In the genomic region with DNA sequence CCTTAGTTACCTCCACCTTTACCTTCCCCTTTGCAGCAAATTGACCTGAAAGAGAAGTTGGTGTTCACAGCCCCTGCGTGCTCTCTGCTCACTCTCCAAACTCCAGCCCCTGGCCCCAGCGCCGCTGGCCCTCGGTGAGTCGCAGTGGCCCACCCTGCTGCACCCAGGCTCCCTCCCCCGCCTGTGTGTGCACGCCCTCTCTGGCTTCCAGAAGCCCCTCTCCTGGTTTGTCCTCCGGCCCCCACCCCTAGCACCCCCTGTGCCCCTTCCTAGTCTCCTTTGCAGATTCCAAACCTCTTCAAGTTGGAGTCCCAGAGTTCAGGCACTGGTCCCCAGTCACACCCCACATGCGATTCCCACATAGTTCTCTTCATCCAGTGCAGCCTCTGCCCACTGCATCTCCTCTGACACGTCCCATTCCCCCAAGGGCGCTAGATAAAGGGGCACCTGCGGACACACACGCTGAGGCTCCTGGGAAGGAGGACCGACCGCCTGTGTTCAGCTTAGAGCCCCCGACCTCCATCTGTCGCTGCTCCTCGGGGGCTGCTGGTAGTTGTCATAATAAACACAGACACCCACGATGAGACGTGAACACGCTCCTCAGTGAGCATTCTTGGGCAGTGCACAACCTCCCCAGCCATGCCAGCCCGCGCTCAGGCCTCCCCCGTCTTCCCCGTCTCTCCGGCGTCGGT, we compare ENCODE assay signal across 6 cellular contexts. TPM values are rescaled to one million over a fixed set of nuclear protein-coding genes. Genes with fewer than 3 reads are reported as not detected.
DNase-seq lines count a peak whose midpoint lies in the region; ATAC-seq and TF ChIP-seq lines count a peak whose summit lies in the region.

No MANE protein-coding gene starts in this region.

- CTCF ChIA-PET in A673 (lab: Charles Lee), result no interaction called here

- no peak for ATAC-seq in GM18870 (IDR thresholded peaks at IDR 0.05; ENCODE audit: unreplicated experiment)

- DNase-seq in A673 (ENCODE audit: low spot score) (no peak), NT2/D1 (ENCODE audit: low read depth, low spot score) (no peak), COLO829 (ENCODE audit: low spot score) (no peak), pons (ENCODE audit: low spot score) (no peak)

- TF ChIP-seq CTCF in A673 (conservative IDR thresholded peaks at IDR 0.05; ENCODE audit: low read depth, low read length), result no peak

- intact Hi-C loops in A673 (cut with micrococcal nuclease; ENCODE audit: unreplicated experiment), result no loop called here

- H3K4me3 ChIP-seq in A673 (ENCODE audit: low read depth, low read length, poor library complexity, severe bottlenecking), result peak overlapping the region; percentile 70
- H3K4me3 ChIP-seq in NT2/D1 (ENCODE audit: insufficient read length, low read depth), result peak overlapping the region; percentile 78
- peak overlapping the region; percentile 51 for H3K4me3 ChIP-seq in iPS-11a (ENCODE audit: low read depth, low read length)

- H3K9me3 ChIP-seq in A673 (ENCODE audit: low read depth, low read length, poor library complexity, severe bottlenecking) (no peaks in the 10 kb centered on the region), NT2/D1 (ENCODE audit: insufficient read depth, low read length) (no peaks in the 10 kb centered on the region)

- H3K36me3 ChIP-seq in A673 (ENCODE audit: insufficient read depth, low read length, poor library complexity, severe bottlenecking) (no peaks in the 10 kb centered on the region), NT2/D1 (ENCODE audit: insufficient read depth, insufficient read length, low read length) (peaks cover 28% of the 10 kb centered on the region)

- POLR2A ChIA-PET in A673 (lab: Charles Lee; ENCODE audit: low non-redundant PET), result no interaction called here

- H3K9ac ChIP-seq in NT2/D1 (ENCODE audit: insufficient read length, low read depth), result peak overlapping the region; percentile 87

- H3K27me3 ChIP-seq in A673 (replicated peaks; ENCODE audit: insufficient read depth, low read depth, low read length, poor library complexity) (no peaks in the 10 kb centered on the region), NT2/D1 (ENCODE audit: insufficient read depth, insufficient read length) (peaks cover 21% of the 10 kb centered on the region)

- no TSS peak for BruUV-seq in A673 (replicated peaks; lab: Mats Ljungman, UMichigan)

- H3K4me1 ChIP-seq in A673 (ENCODE audit: insufficient read depth, low read length, poor library complexity, severe bottlenecking) (peaks cover 20% of the 10 kb centered on the region), NT2/D1 (ENCODE audit: insufficient read depth, insufficient read length) (peaks cover 34% of the 10 kb centered on the region)

- H3K27ac ChIP-seq in A673 (ENCODE audit: low read depth, low read length, poor library complexity, severe bottlenecking), result peak overlapping the region; percentile 57

RNA-seq across cellular contexts. Expression of a gene that starts 1.5 kb away (rescaled TPM):
- total RNA-seq in A673 (2021), result 40.2 and 43.0 TPM in 2 replicates

RNA-seq across cellular contexts. Expression of a gene that starts 14.0 kb away (rescaled TPM):
- 4.6 and 6.2 TPM in 2 replicates for total RNA-seq in A673 (2021)

RNA-seq across cellular contexts. Expression of a gene that starts 14.2 kb away (rescaled TPM):
- total RNA-seq in A673 (2021), result 1.1 and 1.7 TPM in 2 replicates

RNA-seq across cellular contexts. Expression of a gene that starts 37.5 kb away (rescaled TPM):
- total RNA-seq in A673 (2021), result 2.1 and 2.5 TPM in 2 replicates

RNA-seq across cellular contexts. Expression of a gene that starts 39.4 kb away (rescaled TPM):
- 82.8 and 90.2 TPM in 2 replicates for total RNA-seq in A673 (2021)
